Comparison of ENCODE assay signal across 1 cellular context in genomic region chr18:712401-713134, GRCh38.
TF ChIP-seq lines count a peak whose summit lies in the region.

A gene with protein sequence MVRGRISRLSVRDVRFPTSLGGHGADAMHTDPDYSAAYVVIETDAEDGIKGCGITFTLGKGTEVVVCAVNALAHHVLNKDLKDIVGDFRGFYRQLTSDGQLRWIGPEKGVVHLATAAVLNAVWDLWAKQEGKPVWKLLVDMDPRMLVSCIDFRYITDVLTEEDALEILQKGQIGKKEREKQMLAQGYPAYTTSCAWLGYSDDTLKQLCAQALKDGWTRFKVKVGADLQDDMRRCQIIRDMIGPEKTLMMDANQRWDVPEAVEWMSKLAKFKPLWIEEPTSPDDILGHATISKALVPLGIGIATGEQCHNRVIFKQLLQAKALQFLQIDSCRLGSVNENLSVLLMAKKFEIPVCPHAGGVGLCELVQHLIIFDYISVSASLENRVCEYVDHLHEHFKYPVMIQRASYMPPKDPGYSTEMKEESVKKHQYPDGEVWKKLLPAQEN (minus strand): TSS chr18:712630. CDS start chr18:712587, 43 bp downstream.

TF ChIP-seq in HepG2, 621 proteins besides CTCF, POLR2A, EP300 and RAD21 (continued from another document and continues in another):
- no peak for TF ChIP-seq ZNF512 (CRISPR knock-in tag; IDR thresholded peaks at IDR 0.05)
- peak; percentile 100 for TF ChIP-seq NFIB (CRISPR knock-in tag; IDR thresholded peaks at IDR 0.05; ENCODE audit: borderline replicate concordance)
- TF ChIP-seq ETS1 (CRISPR knock-in tag; IDR thresholded peaks at IDR 0.05), result no peak
- TF ChIP-seq MTF1 (CRISPR knock-in tag; IDR thresholded peaks at IDR 0.05), result no peak
- TF ChIP-seq CSRNP1 (CRISPR knock-in tag; IDR thresholded peaks at IDR 0.05), result no peak; the same call in 1 of the 2 replicates
- no peak for TF ChIP-seq TCF7L2 (IDR thresholded peaks at IDR 0.05; ENCODE audit: low read depth, low read length)
- TF ChIP-seq BHLHE40 (IDR thresholded peaks at IDR 0.05; ENCODE audit: low read length), result 0 out of 2 replicates have a peak, but pooled peaks have one; percentile 6
- TF ChIP-seq RORA (CRISPR knock-in tag; IDR thresholded peaks at IDR 0.05), result no peak
- TF ChIP-seq AHR (CRISPR knock-in tag; IDR thresholded peaks at IDR 0.05), result no peak; the same call in 1 of the 2 replicates
- TF ChIP-seq DPF2 (CRISPR knock-in tag; IDR thresholded peaks at IDR 0.05; ENCODE audit: borderline replicate concordance, low read depth), result no peak
- TF ChIP-seq PHF21A (CRISPR knock-in tag; IDR thresholded peaks at IDR 0.05), result no peak
- no peak for TF ChIP-seq KLF11 (CRISPR knock-in tag; IDR thresholded peaks at IDR 0.05)
- no peak for TF ChIP-seq TEAD3 (CRISPR knock-in tag; optimal IDR thresholded peaks at IDR 0.05; ENCODE audit: borderline replicate concordance)
- TF ChIP-seq SNAPC5 (CRISPR knock-in tag; IDR thresholded peaks at IDR 0.05; ENCODE audit: borderline replicate concordance), result no peak
- peak; percentile 77; the same call in 1 of the 2 replicates for TF ChIP-seq ZNF567 (CRISPR knock-in tag; IDR thresholded peaks at IDR 0.05; ENCODE audit: borderline replicate concordance)
- TF ChIP-seq TBP (CRISPR knock-in tag; IDR thresholded peaks at IDR 0.05), result no peak
- TF ChIP-seq SETDB1 (CRISPR knock-in tag; IDR thresholded peaks at IDR 0.05; ENCODE audit: borderline replicate concordance), result no peak
- peak; percentile 87 for TF ChIP-seq ZNF546 (CRISPR knock-in tag; conservative IDR thresholded peaks at IDR 0.05)
- no peak for TF ChIP-seq RERE (CRISPR knock-in tag; IDR thresholded peaks at IDR 0.05; ENCODE audit: low read depth)
- no peak for TF ChIP-seq ZNF12 (CRISPR knock-in tag; IDR thresholded peaks at IDR 0.05)
- TF ChIP-seq SP2 (CRISPR knock-in tag; IDR thresholded peaks at IDR 0.05), result no peak; the same call in 1 of the 2 replicates
- 0 out of 2 replicates have a peak, but pooled peaks have one; percentile 60 for TF ChIP-seq ZNF138 (CRISPR knock-in tag; IDR thresholded peaks at IDR 0.05; ENCODE audit: low read depth)
- TF ChIP-seq MAF1 (CRISPR knock-in tag; IDR thresholded peaks at IDR 0.05; ENCODE audit: borderline replicate concordance), result no peak
- TF ChIP-seq ZSCAN9 (CRISPR knock-in tag; IDR thresholded peaks at IDR 0.05; ENCODE audit: borderline replicate concordance), result 0 out of 2 replicates have a peak, but pooled peaks have one; percentile 59
- no peak; the same call in 1 of the 2 replicates for TF ChIP-seq KDM4B (CRISPR knock-in tag; IDR thresholded peaks at IDR 0.05)
- peak; percentile 19; the same call in 1 of the 3 replicates for TF ChIP-seq MXI1 (IDR thresholded peaks at IDR 0.05; ENCODE audit: borderline replicate concordance, low read depth, low read length)
- no peak for TF ChIP-seq ZKSCAN1 (IDR thresholded peaks at IDR 0.05; ENCODE audit: low read length)
- peak; percentile 57; the same call in 1 of the 2 replicates for TF ChIP-seq ZSCAN31 (CRISPR knock-in tag; IDR thresholded peaks at IDR 0.05; ENCODE audit: low read depth)
- no peak for TF ChIP-seq ZFP62 (CRISPR knock-in tag; IDR thresholded peaks at IDR 0.05)
- peak; percentile 50 for TF ChIP-seq MXD3 (CRISPR knock-in tag; IDR thresholded peaks at IDR 0.05)
- TF ChIP-seq ZXDC (CRISPR knock-in tag; IDR thresholded peaks at IDR 0.05), result peak; percentile 99
- no peak for TF ChIP-seq ZNF232 (CRISPR knock-in tag; IDR thresholded peaks at IDR 0.05; ENCODE audit: borderline replicate concordance)
- peak; percentile 52; the same call in 1 of the 2 replicates for TF ChIP-seq ESRRA (CRISPR knock-in tag; IDR thresholded peaks at IDR 0.05; ENCODE audit: low read depth)
- peak; percentile 61; the same call in 1 of the 2 replicates for TF ChIP-seq ZSCAN21 (CRISPR knock-in tag; IDR thresholded peaks at IDR 0.05; ENCODE audit: borderline replicate concordance)
- peak; percentile 96 for TF ChIP-seq ZNF709 (CRISPR knock-in tag; IDR thresholded peaks at IDR 0.05)
- no peak for TF ChIP-seq ZBED4 (CRISPR knock-in tag; IDR thresholded peaks at IDR 0.05; ENCODE audit: borderline replicate concordance)
- TF ChIP-seq SOX6 (IDR thresholded peaks at IDR 0.05), result no peak
- TF ChIP-seq SOX6 (CRISPR knock-in tag; IDR thresholded peaks at IDR 0.05), result 0 out of 2 replicates have a peak, but pooled peaks have one; percentile 9
- TF ChIP-seq RFXANK (CRISPR knock-in tag; IDR thresholded peaks at IDR 0.05), result no peak
- TF ChIP-seq HNRNPH1 (optimal IDR thresholded peaks at IDR 0.05; ENCODE audit: low read depth, low read length), result no peak
- no peak for TF ChIP-seq ZNF570 (CRISPR knock-in tag; IDR thresholded peaks at IDR 0.05; ENCODE audit: borderline replicate concordance)
- TF ChIP-seq, protein P1, sequence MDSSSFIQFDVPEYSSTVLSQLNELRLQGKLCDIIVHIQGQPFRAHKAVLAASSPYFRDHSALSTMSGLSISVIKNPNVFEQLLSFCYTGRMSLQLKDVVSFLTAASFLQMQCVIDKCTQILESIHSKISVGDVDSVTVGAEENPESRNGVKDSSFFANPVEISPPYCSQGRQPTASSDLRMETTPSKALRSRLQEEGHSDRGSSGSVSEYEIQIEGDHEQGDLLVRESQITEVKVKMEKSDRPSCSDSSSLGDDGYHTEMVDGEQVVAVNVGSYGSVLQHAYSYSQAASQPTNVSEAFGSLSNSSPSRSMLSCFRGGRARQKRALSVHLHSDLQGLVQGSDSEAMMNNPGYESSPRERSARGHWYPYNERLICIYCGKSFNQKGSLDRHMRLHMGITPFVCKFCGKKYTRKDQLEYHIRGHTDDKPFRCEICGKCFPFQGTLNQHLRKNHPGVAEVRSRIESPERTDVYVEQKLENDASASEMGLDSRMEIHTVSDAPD (CRISPR knock-in tag; IDR thresholded peaks at IDR 0.05), result peak; percentile 85
- no peak for TF ChIP-seq JUNB (CRISPR knock-in tag; IDR thresholded peaks at IDR 0.05; ENCODE audit: borderline replicate concordance)
- TF ChIP-seq MAFK (conservative IDR thresholded peaks at IDR 0.05 in 1 of 2, IDR thresholded peaks at IDR 0.05 in 1 of 2; ENCODE audit: low read length in 2 of 2), result no peak
